In the genomic region with DNA sequence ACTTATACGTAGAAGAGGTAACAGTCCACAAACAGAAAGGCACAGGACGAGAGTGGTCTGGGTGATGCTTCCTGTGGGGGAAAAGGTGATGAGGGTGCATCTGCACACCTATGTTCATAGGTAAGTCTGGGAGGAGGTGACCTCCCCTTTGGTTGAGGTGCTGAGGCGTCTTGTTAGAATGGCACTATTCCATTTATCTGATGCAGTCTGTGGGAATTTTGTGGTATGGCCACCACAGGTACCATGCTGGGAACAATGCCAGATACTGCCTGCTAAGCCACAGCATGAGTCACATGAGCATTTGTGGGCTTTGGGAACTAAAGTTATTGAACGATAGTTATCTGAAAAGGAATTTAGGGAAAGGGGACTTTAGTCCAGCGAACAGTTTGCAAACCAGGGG, we compare ENCODE assay signal across 17 cellular contexts. TPM values are rescaled to one million over a fixed set of nuclear protein-coding genes. Genes with fewer than 3 reads are reported as not detected.
DNase-seq lines count a peak whose midpoint lies in the region; ATAC-seq and TF ChIP-seq lines count a peak whose summit lies in the region.
"Had no signal": no experiment of that assay in that cellular context is flagged by ENCODE, and none has a peak within 500 bp of the region (broad histone marks: within the 10 kb centered on the region; RNA-seq: fewer than 3 reads in every experiment).

No MANE protein-coding gene starts in this region.

- no peak overlapping the region for H2AK9ac ChIP-seq in IMR-90 (replicated peaks; ENCODE audit: low read depth, low read length, poor library complexity)

- H3K14ac ChIP-seq in IMR-90 (replicated peaks; ENCODE audit: low read depth, low read length), result no peak overlapping the region

- TF ChIP-seq POLR2A in IMR-90 (IDR thresholded peaks at IDR 0.05; ENCODE audit: low read depth, low read length), result no peak

- H3K23ac ChIP-seq in IMR-90 (ENCODE audit: low read depth, low read length), result no peak overlapping the region

- H3K9ac ChIP-seq in DND-41 (ENCODE audit: low read depth, low read length) (no peak overlapping the region), IMR-90 (ENCODE audit: low read depth, low read length) (no peak overlapping the region)

- H2BK120ac ChIP-seq in IMR-90 (ENCODE audit: low read depth, low read length), result no peak overlapping the region

- in situ Hi-C loops in IMR-90 (cut with MboI; ENCODE audit: low sequenced_read_pairs), result no loop called here

- no TSS peak for BruUV-seq in IMR-90 (replicated peaks; lab: Mats Ljungman, UMichigan)

- WGBS in IMR-90 (ENCODE audit: extremely low coverage in 2 of 2, insufficient read length in 1 of 2), 2 experiments, result 63% methylated on average over 3 of the region's 5 CpGs; no CpG with 5 or more reads in 1 of the 2 experiments

- no peak overlapping the region for H3K4me3 ChIP-seq in DND-41 (ENCODE audit: low read depth in 1 of 2, low read length in 2 of 2)
- H3K4me3 ChIP-seq in IMR-90 (ENCODE audit: insufficient read depth, low read depth, low read length), result no peak overlapping the region
- H3K4me3 ChIP-seq: mucosa of descending colon, pancreas had no signal

- H3K36me3 ChIP-seq in DND-41 (ENCODE audit: insufficient read depth, low read length) (no peaks in the 10 kb centered on the region), IMR-90 (ENCODE audit: control insufficient read depth, insufficient read depth, low read length) (no peaks in the 10 kb centered on the region)
- H3K36me3 ChIP-seq: pancreas had no signal

- no peak overlapping the region for H3K18ac ChIP-seq in IMR-90 (ENCODE audit: low read depth, low read length)

- H3K56ac ChIP-seq in IMR-90 (ENCODE audit: extremely low read depth, insufficient read depth, low read length), result no peak overlapping the region

- no peak overlapping the region for H4K91ac ChIP-seq in IMR-90 (ENCODE audit: insufficient read depth, low read depth, low read length)

- H4K5ac ChIP-seq in IMR-90 (ENCODE audit: low read depth, low read length), result no peak overlapping the region

- CTCF ChIA-PET in IMR-90 (lab: Yijun Ruan, JAX), result no interaction called here

- no peaks in the 10 kb centered on the region for H3K9me1 ChIP-seq in IMR-90 (ENCODE audit: insufficient read depth, low read length)

- no peak overlapping the region for H2BK20ac ChIP-seq in IMR-90 (ENCODE audit: low read depth, low read length)

- no peak for TF ChIP-seq RAD21 in IMR-90 (IDR thresholded peaks at IDR 0.05; ENCODE audit: low read length)

- peak; percentile 22 for DNase-seq in DND-41
- peak; percentile 13 for DNase-seq in IMR-90
- DNase-seq in amniotic epithelial cell (ENCODE audit: low read depth), result peak; percentile 44
- no peak for DNase-seq in left lobe of liver (ENCODE audit: low spot score)
- DNase-seq in superior temporal gyrus (ENCODE audit: extremely low spot score), result no peak
- no peak for DNase-seq in activated CD4-positive, alpha-beta T cell treated with anti-CD3 and anti-CD28 coated beads, Interleukin-2, amount 50 U/mL, for 48 hours
- DNase-seq in activated gamma-delta T cell (lab: John Stamatoyannopoulos, UW), result no peak
- no peak for DNase-seq in GM10266 (ENCODE audit: extremely low spot score)
- DNase-seq: activated CD8-positive, alpha-beta memory T cell treated with anti-CD3 and anti-CD28 coated beads, Interleukin-2, amount 50 U/mL, for 48 hours; activated naive CD8-positive, alpha-beta T cell treated with anti-CD3 and anti-CD28 coated beads, Interleukin-2, amount 10 ng/mL, durations not matched to agents 7 days and 5 days; islet precursor cell; mucosa of descending colon; NCI-H1092; pancreas had no signal

- ATAC-seq in DND-41 (ENCODE audit: insufficient read depth, low read depth) (no peak; the same call in 2 of the 3 replicates), IMR-90 (ENCODE audit: low read depth) (no peak), left lobe of liver (peak; percentile 3)
- ATAC-seq: mucosa of descending colon had no signal

- H3K27me3 ChIP-seq in DND-41 (ENCODE audit: insufficient read depth, low read length, poor library complexity), result peaks cover 3% of the 10 kb centered on the region
- H3K27me3 ChIP-seq in IMR-90 (ENCODE audit: control insufficient read depth, insufficient read depth, low read length), result peaks cover 4% of the 10 kb centered on the region
- H3K27me3 ChIP-seq: pancreas had no signal

- H3K9me3 ChIP-seq in DND-41 (ENCODE audit: insufficient read depth, low read length, severe bottlenecking), result no peaks in the 10 kb centered on the region
- H3K9me3 ChIP-seq in IMR-90 (ENCODE audit: control insufficient read depth, insufficient read depth, low read length), result no peaks in the 10 kb centered on the region
- H3K9me3 ChIP-seq: mucosa of descending colon, pancreas had no signal

- no peak overlapping the region for H2AK5ac ChIP-seq in IMR-90 (ENCODE audit: low read depth, low read length)

- H3K4ac ChIP-seq in IMR-90 (ENCODE audit: low read depth, low read length), result no peak overlapping the region

- H4K8ac ChIP-seq in IMR-90 (ENCODE audit: low read depth in 2 of 2, low read length in 2 of 2), result no peak overlapping the region

- H4K20me1 ChIP-seq in DND-41 (ENCODE audit: insufficient read depth, low read length), result no peaks in the 10 kb centered on the region
- no peaks in the 10 kb centered on the region for H4K20me1 ChIP-seq in IMR-90 (ENCODE audit: insufficient read depth, low read length)

- intact Hi-C loops in IMR-90 (cut with micrococcal nuclease), result no loop called here

- TF ChIP-seq CTCF in DND-41 (IDR thresholded peaks at IDR 0.05; ENCODE audit: borderline replicate concordance, extremely low read depth, low read length, poor library complexity, severe bottlenecking), result no peak
- TF ChIP-seq CTCF in IMR-90 (conservative IDR thresholded peaks at IDR 0.05; ENCODE audit: low read depth, low read length), result no peak
- no peak for TF ChIP-seq CTCF in GM10266 (IDR thresholded peaks at IDR 0.05; ENCODE audit: control insufficient read depth, insufficient read depth, low read depth, missing control alignments)

- no peak overlapping the region for H2BK15ac ChIP-seq in IMR-90 (ENCODE audit: low read depth, low read length)

- H3K4me2 ChIP-seq in DND-41 (ENCODE audit: insufficient read depth, low read length) (no peak overlapping the region), IMR-90 (ENCODE audit: low read depth, low read length) (no peak overlapping the region)

- H3K27ac ChIP-seq in DND-41 (ENCODE audit: low read length), result no peak overlapping the region
- no peak overlapping the region for H3K27ac ChIP-seq in IMR-90 (ENCODE audit: insufficient read depth, low read length)
- H3K27ac ChIP-seq: pancreas had no signal

- dilution Hi-C loops in IMR-90 (cut with HindIII; ENCODE audit: low sequenced_read_pairs, unreplicated experiment), result no loop called here

- H3K79me2 ChIP-seq in DND-41 (ENCODE audit: insufficient read depth, low read length), result no peaks in the 10 kb centered on the region

- H3K4me1 ChIP-seq in DND-41 (ENCODE audit: insufficient read depth, low read length), result no peaks in the 10 kb centered on the region
- H3K4me1 ChIP-seq in IMR-90 (ENCODE audit: control insufficient read depth, insufficient read depth, low read length), result no peaks in the 10 kb centered on the region
- H3K4me1 ChIP-seq: pancreas had no signal

- POLR2A ChIA-PET in IMR-90 (lab: Charles Lee; ENCODE audit: unreplicated experiment), result no interaction called here

- H2AFZ ChIP-seq in DND-41 (ENCODE audit: low read depth, low read length) (no peak overlapping the region), IMR-90 (replicated peaks; ENCODE audit: low read length, poor library complexity) (no peak overlapping the region)

- no peaks in the 10 kb centered on the region for H3K79me1 ChIP-seq in IMR-90 (ENCODE audit: low read depth in 1 of 2, low read length in 2 of 2)

- no peak overlapping the region for H2BK5ac ChIP-seq in IMR-90 (ENCODE audit: low read depth, low read length, poor library complexity, severe bottlenecking)

TF ChIP-seq in IMR-90, 13 proteins besides CTCF, POLR2A, EP300 and RAD21:
- TF ChIP-seq CEBPB (IDR thresholded peaks at IDR 0.05; ENCODE audit: low read depth, low read length), result no peak
- TF ChIP-seq MAFK (IDR thresholded peaks at IDR 0.05; ENCODE audit: low read depth, low read length), result no peak
- TF ChIP-seq ELK1 (IDR thresholded peaks at IDR 0.05; ENCODE audit: borderline replicate concordance, low read depth, low read length), result no peak
- TF ChIP-seq NFE2L2 (IDR thresholded peaks at IDR 0.05; ENCODE audit: low read depth, low read length), result no peak
- no peak for TF ChIP-seq RCOR1 (IDR thresholded peaks at IDR 0.05; ENCODE audit: insufficient replicate concordance, low read length)
- TF ChIP-seq CHD1 (IDR thresholded peaks at IDR 0.05; ENCODE audit: low read depth, low read length), result no peak
- no peak for TF ChIP-seq RFX5 (IDR thresholded peaks at IDR 0.05; ENCODE audit: low read depth, low read length)

RNA-seq across cellular contexts. Expression of gene IL37, which starts 27.9 kb away (rescaled TPM):
- total RNA-seq in IMR-90 (2012; rRNA removed) (not detected in 2 replicates), left lobe of liver (not detected)
- polyA plus RNA-seq in IMR-90 (2012; rRNA removed), result 0.15 TPM in 1 of 2 replicates, not detected in the other
- polyA plus RNA-seq in IMR-90 (2012; cell fraction: cytosol; rRNA removed), result not detected in 2 replicates
- polyA plus RNA-seq in IMR-90 (2012; cell fraction: nucleus; rRNA removed; ENCODE audit: low replicate concordance), result 0.21 and 0.85 TPM in 2 replicates
- total RNA-seq: activated naive CD8-positive, alpha-beta T cell treated with anti-CD3 and anti-CD28 coated beads, Interleukin-2, amount 10 ng/mL, durations not matched to agents 7 days and 5 days; endothelial cell of umbilical vein; glomerular endothelial cell; pancreas; subcutaneous adipose tissue had no signal
- polyA plus RNA-seq: endothelial cell of umbilical vein, pancreas had no signal

RNA-seq across cellular contexts. Expression of gene IL36G, which starts 38.9 kb away (rescaled TPM):
- not detected in 2 replicates for total RNA-seq in IMR-90 (2012; rRNA removed)
- polyA plus RNA-seq in IMR-90 (2012; rRNA removed), result not detected in 2 replicates
- not detected in 2 replicates for polyA plus RNA-seq in IMR-90 (2012; cell fraction: cytosol; rRNA removed)
- not detected in 2 replicates for polyA plus RNA-seq in IMR-90 (2012; cell fraction: nucleus; rRNA removed; ENCODE audit: low replicate concordance)
- total RNA-seq in left lobe of liver, result 0.20 TPM
- total RNA-seq: activated naive CD8-positive, alpha-beta T cell treated with anti-CD3 and anti-CD28 coated beads, Interleukin-2, amount 10 ng/mL, durations not matched to agents 7 days and 5 days; endothelial cell of umbilical vein; glomerular endothelial cell; mucosa of descending colon; pancreas; subcutaneous adipose tissue had no signal
- polyA plus RNA-seq: endothelial cell of umbilical vein, pancreas had no signal

Comparison
In these comparisons a context has a peak if more than half of its experiments do, and no peak if none do; other contexts are left out.
1. DNase-seq: peak in DND-41 (single experiment), IMR-90 (single experiment) and amniotic epithelial cell (single experiment); none in left lobe of liver (single experiment), superior temporal gyrus (single experiment), activated CD4-positive, alpha-beta T cell treated with anti-CD3 and anti-CD28 coated beads, Interleukin-2, amount 50 U/mL, for 48 hours (0 of 2), activated gamma-delta T cell (single experiment) and GM10266 (single experiment).